In the genomic region with DNA sequence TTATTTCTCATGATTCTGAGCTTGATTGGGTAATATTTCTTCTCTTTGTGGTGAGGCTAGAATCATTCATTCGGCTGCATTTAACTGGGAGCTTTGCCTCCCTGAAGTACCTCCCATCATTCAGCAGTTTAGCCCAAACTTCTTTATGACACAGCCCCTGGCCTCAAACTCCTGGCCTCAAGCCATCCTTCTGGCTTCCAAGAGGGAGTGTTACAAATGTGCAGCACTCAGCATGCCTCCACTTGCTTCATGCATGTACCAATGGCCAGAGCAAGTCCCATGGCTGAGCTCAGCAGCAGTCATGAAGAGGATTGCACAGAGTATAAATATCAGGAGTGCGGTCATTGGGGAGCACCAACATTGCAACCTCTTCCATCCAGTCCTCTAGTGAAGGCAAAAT, we compare ENCODE assay signal across 18 cellular contexts.
DNase-seq lines count a peak whose midpoint lies in the region; ATAC-seq and TF ChIP-seq lines count a peak whose summit lies in the region.
"Had no signal": no experiment of that assay in that cellular context is flagged by ENCODE, and none has a peak within 500 bp of the region (broad histone marks: within the 10 kb centered on the region; RNA-seq: fewer than 3 reads in every experiment).

No MANE protein-coding gene starts in this region.

- peak; percentile 40 for DNase-seq in DMS 273 treated with DMSO at 0.1 percent for 48 hours (lab: John Stamatoyannopoulos, UW)
- DNase-seq in RWPE2 (ENCODE audit: low spot score) = peak; percentile 76
- peak; percentile 81 for DNase-seq in fibroblast of peridontal ligament (ENCODE audit: extremely low read depth)
- DNase-seq in posterior vena cava (ENCODE audit: low spot score) = peak; percentile 85
- no peak for DNase-seq in NCI-H128 (lab: John Stamatoyannopoulos, UW; ENCODE audit: unreplicated experiment)
- DNase-seq in nephron progenitor cell = no peak
- DNase-seq in stimulated activated CD4-positive, alpha-beta T cell treated with anti-CD3 and anti-CD28 coated beads, Interleukin-2, amount 100 ng/mL, for 24 hours = no peak
- DNase-seq: activated CD8-positive, alpha-beta T cell treated with anti-CD3 and anti-CD28 coated beads, Interleukin-2, amount 10 ng/mL, durations not matched to agents 7 days and 5 days; amygdala; erythroblast; naive thymus-derived CD8-positive, alpha-beta T cell; NCI-H1436; NCI-H510A treated with DMSO at 0.1 percent for 48 hours; stimulated activated CD4-positive, alpha-beta T cell treated with anti-CD3 and anti-CD28 coated beads, Interleukin-15, amount 100 ng/mL, for 24 hours had no signal

- ATAC-seq in RWPE2 (ENCODE audit: low read depth) (peak; percentile 87), HG03432 (IDR thresholded peaks at IDR 0.05; ENCODE audit: unreplicated experiment) (no peak)
- ATAC-seq: activated CD8-positive, alpha-beta T cell treated with anti-CD3 and anti-CD28 coated beads, Interleukin-2, amount 10 ng/mL, durations not matched to agents 7 days and 5 days; K562; naive thymus-derived CD8-positive, alpha-beta T cell had no signal

- peaks cover 6% of the 10 kb centered on the region for H3K27me3 Mint-ChIP-seq in nephron progenitor cell (ENCODE audit: low read depth, poor library complexity)

- peaks cover 9% of the 10 kb centered on the region for H3K4me1 Mint-ChIP-seq in nephron progenitor cell
- H3K4me1 Mint-ChIP-seq: naive thymus-derived CD8-positive, alpha-beta T cell had no signal

- TF ChIP-seq CTCF in RWPE2 (IDR thresholded peaks at IDR 0.05; ENCODE audit: poor library complexity, severe bottlenecking) (no peak), nephron progenitor cell (IDR thresholded peaks at IDR 0.05) (no peak)

- no peaks in the 10 kb centered on the region for H3K27me3 ChIP-seq in RWPE2 (ENCODE audit: insufficient read depth, poor library complexity, severe bottlenecking)

- intact Hi-C loops in posterior vena cava (cut with DNase I) = no loop called here

- no peaks in the 10 kb centered on the region for H3K36me3 ChIP-seq in RWPE2 (ENCODE audit: low read depth)

- H3K27ac Mint-ChIP-seq in nephron progenitor cell = no peak overlapping the region
- H3K27ac Mint-ChIP-seq: activated CD8-positive, alpha-beta T cell treated with anti-CD3 and anti-CD28 coated beads, Interleukin-2, amount 10 ng/mL, durations not matched to agents 7 days and 5 days; activated T-helper 2 cell treated with anti-CD3 and anti-CD28 coated beads, Interferon-gamma antibody, Interleukin-2, Interleukin-4, amounts not matched to agents 10 μg/mL and 5 μg/mL and 100 μg/mL, durations not matched to agents 14 hours and 24 hours and 36 hours; naive thymus-derived CD8-positive, alpha-beta T cell; progenitor cell of endocrine pancreas had no signal

- H3K27ac ChIP-seq in RWPE2 (ENCODE audit: poor library complexity, severe bottlenecking) = peak overlapping the region; percentile 52

- peaks cover 30% of the 10 kb centered on the region for H3K4me1 ChIP-seq in RWPE2 (ENCODE audit: insufficient read depth, poor library complexity, severe bottlenecking)

- no peak overlapping the region for H3K4me3 Mint-ChIP-seq in nephron progenitor cell
- H3K4me3 Mint-ChIP-seq: activated CD8-positive, alpha-beta T cell treated with anti-CD3 and anti-CD28 coated beads, Interleukin-2, amount 10 ng/mL, durations not matched to agents 7 days and 5 days; naive thymus-derived CD8-positive, alpha-beta T cell had no signal

- no peaks in the 10 kb centered on the region for H3K36me3 Mint-ChIP-seq in nephron progenitor cell (ENCODE audit: low read depth)
- H3K36me3 Mint-ChIP-seq: naive thymus-derived CD8-positive, alpha-beta T cell had no signal

- no peak overlapping the region for H3K4me3 ChIP-seq in RWPE2 (ENCODE audit: severe bottlenecking)
- H3K4me3 ChIP-seq: K562 had no signal

- no peaks in the 10 kb centered on the region for H3K9me3 ChIP-seq in RWPE2 (ENCODE audit: severe bottlenecking)

- H3K9me3 Mint-ChIP-seq in nephron progenitor cell = no peaks in the 10 kb centered on the region
- H3K9me3 Mint-ChIP-seq: activated T-helper 2 cell treated with anti-CD3 and anti-CD28 coated beads, Interferon-gamma antibody, Interleukin-2, Interleukin-4, amounts not matched to agents 10 μg/mL and 5 μg/mL and 100 μg/mL, durations not matched to agents 14 hours and 24 hours and 36 hours; naive thymus-derived CD8-positive, alpha-beta T cell had no signal

Comparison
In these comparisons a context has a peak if more than half of its experiments do, and no peak if none do; other contexts are left out.
1. DNase-seq: peak in DMS 273 treated with DMSO at 0.1 percent for 48 hours (single experiment), RWPE2 (single experiment), fibroblast of peridontal ligament (single experiment) and posterior vena cava (single experiment); none in NCI-H128 (single experiment), nephron progenitor cell (single experiment) and stimulated activated CD4-positive, alpha-beta T cell treated with anti-CD3 and anti-CD28 coated beads, Interleukin-2, amount 100 ng/mL, for 24 hours (0 of 2).